ENCODE assay signal across 2 cellular contexts in genomic region chr6:129609635-129610034, GRCh38.
TF ChIP-seq lines count a peak whose summit lies in the region.

No MANE protein-coding gene starts in this region.

TF ChIP-seq in HEK293, 187 proteins besides CTCF, POLR2A, EP300 and RAD21:
- TF ChIP-seq KLF16 (tag by site-specific recombination; IDR thresholded peaks at IDR 0.05) (0 out of 2 replicates have a peak, but pooled peaks have one; percentile 30), ZNF26 (tag by site-specific recombination; IDR thresholded peaks at IDR 0.05) (no peak)
TF ChIP-seq in HEK293: peak in this region for 1.

TF ChIP-seq in GM12878, 131 proteins besides CTCF, POLR2A, EP300 and RAD21 (continued from another document):
- TF ChIP-seq ZNF384 (IDR thresholded peaks at IDR 0.05; ENCODE audit: borderline replicate concordance, low read depth, low read length) (no peak), EGR1 (IDR thresholded peaks at IDR 0.05; ENCODE audit: borderline replicate concordance in 1 of 2, low read depth in 2 of 2, low read length in 2 of 2) (no peak), IKZF1 (conservative IDR thresholded peaks at IDR 0.05) (0 out of 2 replicates have a peak, but pooled peaks have one; percentile 21), ZBTB40 (IDR thresholded peaks at IDR 0.05; ENCODE audit: borderline replicate concordance) (no peak), USF1 (IDR thresholded peaks at IDR 0.05; ENCODE audit: borderline replicate concordance, extremely low read length, insufficient read depth, low read depth, low read length) (no peak), TCF12 (IDR thresholded peaks at IDR 0.05; ENCODE audit: low read depth, low read length) (no peak), SIX5 (IDR thresholded peaks at IDR 0.05; ENCODE audit: low read depth, low read length, severe bottlenecking) (no peak), STAT1 (conservative IDR thresholded peaks at IDR 0.05) (no peak), RELB (IDR thresholded peaks at IDR 0.05; ENCODE audit: low read depth) (no peak), RB1 (IDR thresholded peaks at IDR 0.05; ENCODE audit: borderline replicate concordance) (no peak), CHD2 (IDR thresholded peaks at IDR 0.05; ENCODE audit: borderline replicate concordance, low read depth, low read length) (no peak), MTA2 (IDR thresholded peaks at IDR 0.05; ENCODE audit: low read depth) (no peak)
- TF ChIP-seq, protein P1, sequence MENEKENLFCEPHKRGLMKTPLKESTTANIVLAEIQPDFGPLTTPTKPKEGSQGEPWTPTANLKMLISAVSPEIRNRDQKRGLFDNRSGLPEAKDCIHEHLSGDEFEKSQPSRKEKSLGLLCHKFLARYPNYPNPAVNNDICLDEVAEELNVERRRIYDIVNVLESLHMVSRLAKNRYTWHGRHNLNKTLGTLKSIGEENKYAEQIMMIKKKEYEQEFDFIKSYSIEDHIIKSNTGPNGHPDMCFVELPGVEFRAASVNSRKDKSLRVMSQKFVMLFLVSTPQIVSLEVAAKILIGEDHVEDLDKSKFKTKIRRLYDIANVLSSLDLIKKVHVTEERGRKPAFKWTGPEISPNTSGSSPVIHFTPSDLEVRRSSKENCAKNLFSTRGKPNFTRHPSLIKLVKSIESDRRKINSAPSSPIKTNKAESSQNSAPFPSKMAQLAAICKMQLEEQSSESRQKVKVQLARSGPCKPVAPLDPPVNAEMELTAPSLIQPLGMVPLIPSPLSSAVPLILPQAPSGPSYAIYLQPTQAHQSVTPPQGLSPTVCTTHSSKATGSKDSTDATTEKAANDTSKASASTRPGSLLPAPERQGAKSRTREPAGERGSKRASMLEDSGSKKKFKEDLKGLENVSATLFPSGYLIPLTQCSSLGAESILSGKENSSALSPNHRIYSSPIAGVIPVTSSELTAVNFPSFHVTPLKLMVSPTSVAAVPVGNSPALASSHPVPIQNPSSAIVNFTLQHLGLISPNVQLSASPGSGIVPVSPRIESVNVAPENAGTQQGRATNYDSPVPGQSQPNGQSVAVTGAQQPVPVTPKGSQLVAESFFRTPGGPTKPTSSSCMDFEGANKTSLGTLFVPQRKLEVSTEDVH (IDR thresholded peaks at IDR 0.05; ENCODE audit: low read depth, partially characterized antibody) = no peak
- TF ChIP-seq, protein P2, sequence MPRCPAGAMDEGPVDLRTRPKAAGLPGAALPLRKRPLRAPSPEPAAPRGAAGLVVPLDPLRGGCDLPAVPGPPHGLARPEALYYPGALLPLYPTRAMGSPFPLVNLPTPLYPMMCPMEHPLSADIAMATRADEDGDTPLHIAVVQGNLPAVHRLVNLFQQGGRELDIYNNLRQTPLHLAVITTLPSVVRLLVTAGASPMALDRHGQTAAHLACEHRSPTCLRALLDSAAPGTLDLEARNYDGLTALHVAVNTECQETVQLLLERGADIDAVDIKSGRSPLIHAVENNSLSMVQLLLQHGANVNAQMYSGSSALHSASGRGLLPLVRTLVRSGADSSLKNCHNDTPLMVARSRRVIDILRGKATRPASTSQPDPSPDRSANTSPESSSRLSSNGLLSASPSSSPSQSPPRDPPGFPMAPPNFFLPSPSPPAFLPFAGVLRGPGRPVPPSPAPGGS (IDR thresholded peaks at IDR 0.05; ENCODE audit: borderline replicate concordance, insufficient read depth, low read depth, low read length, poor library complexity, severe bottlenecking) = no peak
